In genomic region chr10:32962541-32962940, GRCh38 we compare ENCODE assay signal across 12 cellular contexts. TPM values are rescaled to one million over a fixed set of nuclear protein-coding genes. Genes with fewer than 3 reads are reported as not detected.
A peak's percentile ranks its signal among the peaks of the same experiment; 100 is the strongest.
DNase-seq lines count a peak whose midpoint lies in the region; ATAC-seq and TF ChIP-seq lines count a peak whose summit lies in the region.
"Had no signal": no experiment of that assay in that cellular context is flagged by ENCODE, and none has a peak within 500 bp of the region (broad histone marks: within the 10 kb centered on the region; RNA-seq: fewer than 3 reads in every experiment).

No MANE protein-coding gene starts in this region.

- H3K79me2 ChIP-seq in mammary epithelial cell (ENCODE audit: insufficient read depth, low read length), result peaks cover 32% of the 10 kb centered on the region
- peaks cover 6% of the 10 kb centered on the region for H3K79me2 ChIP-seq in mesendoderm (ENCODE audit: control insufficient read depth, insufficient read depth, low read length)

- H3K23ac ChIP-seq in mesendoderm (ENCODE audit: low read length), result no peak overlapping the region

- H2AK5ac ChIP-seq in mesendoderm (ENCODE audit: low read length), result no peak overlapping the region

- BruUV-seq in mammary epithelial cell (replicated peaks; lab: Mats Ljungman, UMichigan), result no TSS peak

- H3K18ac ChIP-seq in mesendoderm (ENCODE audit: low read length), result peak overlapping the region; percentile 18

- TF ChIP-seq CTCF in mammary epithelial cell (conservative IDR thresholded peaks at IDR 0.05 in 1 of 2, IDR thresholded peaks at IDR 0.05 in 1 of 2; ENCODE audit: extremely low read depth in 1 of 2, insufficient read depth in 1 of 2, low read depth in 1 of 2, low read length in 2 of 2) (no peak), transverse colon (IDR thresholded peaks at IDR 0.05) (no peak)

- WGBS in mammary epithelial cell (ENCODE audit: low coverage, missing lambda C conversion rate), result 21% methylated on average over 4 of the region's 4 CpGs
- WGBS in mesendoderm (ENCODE audit: extremely low coverage, insufficient coverage, low lambda C conversion rate), result no CpG with 5 or more reads among the region's 4 CpGs
- WGBS in transverse colon (ENCODE audit: low coverage in 1 of 2), 2 donors, result 45 to 63% methylated on average over 4 of the region's 4 CpGs

- no peaks in the 10 kb centered on the region for H3K9me3 ChIP-seq in mammary epithelial cell (replicated peaks; ENCODE audit: insufficient read depth, low read length)
- no peaks in the 10 kb centered on the region for H3K9me3 ChIP-seq in transverse colon
- no peaks in the 10 kb centered on the region for H3K9me3 ChIP-seq in SJCRH30 (replicated peaks)

- H3K9ac ChIP-seq in mammary epithelial cell (ENCODE audit: insufficient read depth, low read length) (peak overlapping the region; percentile 66), mesendoderm (ENCODE audit: low read length) (no peak overlapping the region)

- no peaks in the 10 kb centered on the region for H3K27me3 ChIP-seq in mammary epithelial cell (ENCODE audit: insufficient read depth, low read length)
- H3K27me3 ChIP-seq in mesendoderm (ENCODE audit: insufficient read depth, low read length, poor library complexity), result no peaks in the 10 kb centered on the region
- H3K27me3 ChIP-seq in transverse colon, result no peaks in the 10 kb centered on the region
- H3K27me3 ChIP-seq in SJCRH30, result no peaks in the 10 kb centered on the region

- H3K56ac ChIP-seq in mesendoderm (ENCODE audit: low read length), result no peak overlapping the region

- no peak overlapping the region for H4K5ac ChIP-seq in mesendoderm (ENCODE audit: low read length)

- peaks cover 37% of the 10 kb centered on the region for H3K4me1 ChIP-seq in mammary epithelial cell (ENCODE audit: insufficient read depth, low read length)
- peaks cover 5% of the 10 kb centered on the region for H3K4me1 ChIP-seq in mesendoderm (ENCODE audit: control insufficient read depth, low read depth, low read length)
- peaks cover 5 to 31% (median 17%) of the 10 kb centered on the region in 4 donors for H3K4me1 ChIP-seq in transverse colon
- peaks cover 25% of the 10 kb centered on the region for H3K4me1 ChIP-seq in SJCRH30

- H3K4me2 ChIP-seq in mammary epithelial cell (ENCODE audit: insufficient read depth, low read depth, low read length), result peak overlapping the region; percentile 63
- H3K4me2 ChIP-seq in mesendoderm (ENCODE audit: low read length), result no peak overlapping the region

- H4K20me1 ChIP-seq in mammary epithelial cell (ENCODE audit: insufficient read depth, low read length), result no peaks in the 10 kb centered on the region

- DNase-seq in DMS 273 (lab: John Stamatoyannopoulos, UW; ENCODE audit: unreplicated experiment) (peak; percentile 20), DMS 273 treated with DMSO at 0.1 percent for 48 hours (lab: John Stamatoyannopoulos, UW) (no peak), mammary epithelial cell (no peak), mesendoderm (no peak), transverse colon (no peak), AG08396 (ENCODE audit: low spot score) (no peak), SJCRH30 (no peak)
- DNase-seq: DMS153, NCI-H1694 treated with DMSO at 0.1 percent for 48 hours, T-helper 17 cell had no signal

- no peak for TF ChIP-seq EP300 in transverse colon (IDR thresholded peaks at IDR 0.05; ENCODE audit: low read depth)

- H3K27ac ChIP-seq in mammary epithelial cell (ENCODE audit: insufficient read depth, low read depth, low read length), result peak overlapping the region; percentile 90
- H3K27ac ChIP-seq in mesendoderm (ENCODE audit: low read depth, low read length), result no peak overlapping the region
- H3K27ac ChIP-seq in transverse colon, result peak overlapping the region; percentile 76 to 99 (median 87)
- H3K27ac ChIP-seq in SJCRH30, result no peak overlapping the region
- H3K27ac ChIP-seq: 22Rv1 had no signal

- TF ChIP-seq POLR2A in transverse colon (IDR thresholded peaks at IDR 0.05), result no peak

- no peak overlapping the region for H3K4ac ChIP-seq in mesendoderm (ENCODE audit: low read depth, low read length)

- dilution Hi-C loops in mammary epithelial cell (cut with HindIII; ENCODE audit: low sequenced_read_pairs), result no loop called here

- H2BK15ac ChIP-seq in mesendoderm (replicated peaks; ENCODE audit: low read depth), result peak overlapping the region; percentile 64

- H3K4me3 ChIP-seq in mammary epithelial cell (replicated peaks in 1 of 3; ENCODE audit: insufficient read depth in 1 of 3, low read depth in 2 of 3, low read length in 3 of 3) (peak overlapping the region in 1 of 3 experiments; percentile 15), mesendoderm (ENCODE audit: low read length) (no peak overlapping the region), transverse colon (no peak overlapping the region), SJCRH30 (no peak overlapping the region)

- no peak overlapping the region for H2AFZ ChIP-seq in mammary epithelial cell (ENCODE audit: low read depth, low read length)

- CTCF ChIA-PET in mammary epithelial cell (lab: Charles Lee; ENCODE audit: low non-redundant PET), result no interaction called here

- H4K8ac ChIP-seq in mesendoderm (ENCODE audit: low read depth, low read length), result no peak overlapping the region

- no peak for ATAC-seq in HG03280 (IDR thresholded peaks at IDR 0.05; ENCODE audit: unreplicated experiment)
- ATAC-seq: T-helper 17 cell had no signal

- intact Hi-C loops in mammary epithelial cell (cut with micrococcal nuclease) (loop anchor here (1.0 kb wide), 1 partner anchor 18 kb away; no protein-coding TSS in a partner anchor), transverse colon (cut with DNase I; ENCODE audit: low total_unique reads) (no loop called here)

- H2BK120ac ChIP-seq in mesendoderm (ENCODE audit: low read depth, low read length), result no peak overlapping the region

- in situ Hi-C loops in mammary epithelial cell (cut with MboI; ENCODE audit: low sequenced_read_pairs in 2 of 2) (no loop called here), transverse colon (cut with MboI; ENCODE audit: low pct_ligation_motif_present in 1 of 4, low pct_unique_long_range_greater_than_20kb in 1 of 4, low sequenced_read_pairs in 3 of 4) (no loop called here)

- H3K79me1 ChIP-seq in mesendoderm (ENCODE audit: low read length), result no peaks in the 10 kb centered on the region

- H3K36me3 ChIP-seq in mammary epithelial cell (ENCODE audit: insufficient read depth, low read length) (no peaks in the 10 kb centered on the region), mesendoderm (ENCODE audit: control insufficient read depth, insufficient read depth, low read length) (no peaks in the 10 kb centered on the region), transverse colon (no peaks in the 10 kb centered on the region), SJCRH30 (0 out of 2 replicates have a peak, but pooled peaks cover 4% of the 10 kb centered on the region)

- no peak overlapping the region for H2BK5ac ChIP-seq in mesendoderm (ENCODE audit: low read length)

RNA-seq across cellular contexts. Expression of gene ITGB1, which starts 4.5 kb away (rescaled TPM):
- total RNA-seq in mammary epithelial cell (1,000 to 10,000 TPM; 1,296 to 1,718 TPM), transverse colon (100 to 1,000 TPM; 135 to 362 (median 252) TPM)
- polyA plus RNA-seq in mammary epithelial cell, result 671 TPM
- 831 TPM for polyA minus RNA-seq in mammary epithelial cell
- polyA plus RNA-seq in mesendoderm (2013, experiment 1 of 2), result 237 TPM
- 240 TPM for polyA plus RNA-seq in mesendoderm (2013, experiment 2 of 2)
- 331 and 339 TPM in 2 replicates for total RNA-seq in SJCRH30 (2014; rRNA removed; shearing (Covaris generic))

Comparison
In these comparisons a context has a peak if more than half of its experiments do, and no peak if none do; other contexts are left out.
1. H3K27ac ChIP-seq: peak in mammary epithelial cell (single experiment) and transverse colon (4 of 4); none in mesendoderm (single experiment) and SJCRH30 (single experiment).